Comparison of ENCODE assay signal across 9 cellular contexts in the genomic region with DNA sequence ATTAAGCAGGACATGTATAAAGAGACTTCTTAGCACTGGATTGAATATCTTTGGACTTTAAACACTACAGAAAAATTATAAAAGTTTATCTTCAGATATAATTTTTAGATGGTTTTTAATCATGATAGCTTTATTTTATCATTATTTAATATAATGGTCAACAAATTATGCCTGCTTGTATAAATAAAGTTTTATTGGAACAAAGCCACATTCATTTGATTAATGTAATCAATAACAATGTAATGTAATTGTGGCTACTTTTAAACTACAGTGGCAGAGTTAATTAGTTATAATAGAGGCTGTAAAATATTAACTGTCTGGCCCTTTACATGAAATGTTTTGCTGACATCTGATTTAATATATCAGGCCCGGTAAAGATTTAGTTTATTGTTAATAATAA.
"Had no signal": no experiment of that assay in that cellular context is flagged by ENCODE, and none has a peak within 500 bp of the region (broad histone marks: within the 10 kb centered on the region; RNA-seq: fewer than 3 reads in every experiment).

No MANE protein-coding gene starts in this region.

- DNase-seq: GM23248, GOT3, H7, HFFc6, KG1 had no signal

- FAIRE-seq: HepG2 had no signal

- H3K4me3 ChIP-seq: GM23248, HAP-1 had no signal

- H3K4me1 ChIP-seq: HAP-1 had no signal

- ATAC-seq: HCT116, HepG2 had no signal

- H2AFZ ChIP-seq: GM23248 had no signal

- H3K36me3 ChIP-seq: HAP-1 had no signal

- H3K27ac ChIP-seq: GM23248, HL-60 had no signal

- H3K9ac ChIP-seq: GM23248 had no signal

- H3K9me3 ChIP-seq: HAP-1 had no signal
